12 cellular contexts compared by ENCODE assay signal in genomic region chr2:43340066-43340465, GRCh38.
DNase-seq lines count a peak whose midpoint lies in the region; ATAC-seq and TF ChIP-seq lines count a peak whose summit lies in the region.
"Had no signal": no experiment of that assay in that cellular context is flagged by ENCODE, and none has a peak within 500 bp of the region (broad histone marks: within the 10 kb centered on the region; RNA-seq: fewer than 3 reads in every experiment).

No MANE protein-coding gene starts in this region.

- peaks cover 35 to 46% of the 10 kb centered on the region in 2 experiments for H3K4me1 ChIP-seq in SK-N-SH (ENCODE audit: control insufficient read depth in 1 of 2, insufficient read depth in 2 of 2, low read depth in 1 of 2, low read length in 1 of 2)
- peaks cover 0 to 61% (median 60%) of the 10 kb centered on the region in 4 donors for H3K4me1 ChIP-seq in sigmoid colon

- H3K4me3 ChIP-seq in SK-N-SH (ENCODE audit: low read depth in 2 of 2, low read length in 1 of 2), result no peak overlapping the region
- no peak overlapping the region for H3K4me3 ChIP-seq in fibroblast of pulmonary artery (replicated peaks; ENCODE audit: low read depth, low read length)
- H3K4me3 ChIP-seq in sigmoid colon, result no peak overlapping the region
- H3K4me3 ChIP-seq: adrenal gland had no signal

- no peak overlapping the region; the same call in 1 of the 2 replicates for H3K9ac ChIP-seq in SK-N-SH

- no peak overlapping the region for H2AFZ ChIP-seq in SK-N-SH (ENCODE audit: low read depth)

- CTCF ChIA-PET in SK-N-SH (lab: Yijun Ruan, JAX), result interaction anchor here (3.2 to 9.9 kb wide), 3 partner anchors 10 to 144 kb away, joined by 10 to 70 read pairs (median 20); no protein-coding TSS in a partner anchor

- H3K79me2 ChIP-seq in SK-N-SH (ENCODE audit: insufficient read depth), result no peaks in the 10 kb centered on the region

- POLR2A ChIA-PET in SK-N-SH (lab: Yijun Ruan, JAX), result no interaction called here

- peak overlapping the region; percentile 51; the same call in 1 of the 2 replicates for H3K4me2 ChIP-seq in SK-N-SH

- H3K36me3 ChIP-seq in SK-N-SH (replicated peaks in 1 of 2; ENCODE audit: control insufficient read depth in 1 of 2, insufficient read depth in 2 of 2, low read length in 1 of 2) (no peaks in the 10 kb centered on the region), sigmoid colon (no peaks in the 10 kb centered on the region)
- H3K36me3 ChIP-seq: adrenal gland had no signal

- H3K9me3 ChIP-seq in SK-N-SH (no peaks in the 10 kb centered on the region), sigmoid colon (no peaks in the 10 kb centered on the region)
- H3K9me3 ChIP-seq: adrenal gland had no signal

- H3K27ac ChIP-seq in SK-N-SH (ENCODE audit: low read depth in 2 of 2, low read length in 1 of 2) (peak overlapping the region; percentile 80 to 83), sigmoid colon (peak overlapping the region; percentile 49 to 92 (median 78))

- TF ChIP-seq CTCF in SK-N-SH (IDR thresholded peaks at IDR 0.05) (no peak), fibroblast of pulmonary artery (IDR thresholded peaks at IDR 0.05; ENCODE audit: low read length, missing control alignments) (no peak), sigmoid colon (IDR thresholded peaks at IDR 0.05) (no peak)

- ATAC-seq in GM18870 (IDR thresholded peaks at IDR 0.05; ENCODE audit: unreplicated experiment), result no peak
- no peak for ATAC-seq in stimulated activated naive CD8-positive, alpha-beta T cell treated with anti-CD3 and anti-CD28 coated beads, Interleukin-15, Interleukin-2, amounts not matched to agents 100 U/mL and 50 U/mL, for 24 hours

- H3F3A ChIP-seq in SK-N-SH (replicated peaks; ENCODE audit: insufficient read depth), result peaks cover 22% of the 10 kb centered on the region

- intact Hi-C loops in sigmoid colon (cut with DNase I), result loop anchor here (5.0 to 10.0 kb wide), 2 partner anchors 122 to 185 kb away; no protein-coding TSS in a partner anchor

- DNase-seq in Daoy (ENCODE audit: low read depth) (peak; percentile 29), SK-N-SH (no peak), fibroblast of pulmonary artery (ENCODE audit: low read depth) (peak; percentile 78), sigmoid colon (no peak), NCI-H1417 (lab: John Stamatoyannopoulos, UW) (no peak), DMS53 treated with DMSO at 0.1 percent for 48 hours (lab: John Stamatoyannopoulos, UW; ENCODE audit: unreplicated experiment) (no peak)
- no peak for DNase-seq in stimulated activated naive CD8-positive, alpha-beta T cell treated with anti-CD3 and anti-CD28 coated beads, Interleukin-15, Interleukin-2, amounts not matched to agents 100 U/mL and 50 U/mL, for 24 hours
- DNase-seq: CD4-positive, CD25-positive, alpha-beta regulatory T cell; NCI-H345; SHP77 treated with DMSO at 0.1 percent for 48 hours had no signal

- peak in 1 of 2 experiments; percentile 28; a peak in 1 of 4 replicates for TF ChIP-seq EP300 in SK-N-SH (IDR thresholded peaks at IDR 0.05; ENCODE audit: borderline replicate concordance in 1 of 2, low read depth in 1 of 2, low read length in 1 of 2)
- no peak for TF ChIP-seq EP300 in sigmoid colon (IDR thresholded peaks at IDR 0.05)

- H3K27me3 ChIP-seq in SK-N-SH (ENCODE audit: insufficient read depth) (no peaks in the 10 kb centered on the region), sigmoid colon (no peaks in the 10 kb centered on the region)
- H3K27me3 ChIP-seq: adrenal gland had no signal

- H4K20me1 ChIP-seq in SK-N-SH (ENCODE audit: insufficient read depth), result no peaks in the 10 kb centered on the region

- no peaks in the 10 kb centered on the region for H3K9me2 ChIP-seq in SK-N-SH

- no peak for TF ChIP-seq POLR2A in sigmoid colon (IDR thresholded peaks at IDR 0.05)

- TF ChIP-seq RAD21 in SK-N-SH (IDR thresholded peaks at IDR 0.05; ENCODE audit: low read length), result no peak

- WGBS in SK-N-SH (ENCODE audit: low lambda C conversion rate), result 86% methylated on average over 2 of the region's 2 CpGs
- WGBS in sigmoid colon, 2 donors, result 86 to 90% methylated on average over 2 of the region's 2 CpGs

TF ChIP-seq in SK-N-SH, 30 proteins besides CTCF, POLR2A, EP300 and RAD21:
- TF ChIP-seq, protein P1, sequence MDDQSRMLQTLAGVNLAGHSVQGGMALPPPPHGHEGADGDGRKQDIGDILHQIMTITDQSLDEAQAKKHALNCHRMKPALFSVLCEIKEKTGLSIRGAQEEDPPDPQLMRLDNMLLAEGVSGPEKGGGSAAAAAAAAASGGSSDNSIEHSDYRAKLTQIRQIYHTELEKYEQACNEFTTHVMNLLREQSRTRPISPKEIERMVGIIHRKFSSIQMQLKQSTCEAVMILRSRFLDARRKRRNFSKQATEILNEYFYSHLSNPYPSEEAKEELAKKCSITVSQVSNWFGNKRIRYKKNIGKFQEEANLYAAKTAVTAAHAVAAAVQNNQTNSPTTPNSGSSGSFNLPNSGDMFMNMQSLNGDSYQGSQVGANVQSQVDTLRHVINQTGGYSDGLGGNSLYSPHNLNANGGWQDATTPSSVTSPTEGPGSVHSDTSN (IDR thresholded peaks at IDR 0.05), result peak; percentile 77
- peak; percentile 53 for TF ChIP-seq TCF12 (IDR thresholded peaks at IDR 0.05)
- no peak for TF ChIP-seq GATA2 (CRISPR knock-in tag; IDR thresholded peaks at IDR 0.05)
- no peak for TF ChIP-seq POLR2AphosphoS5 (IDR thresholded peaks at IDR 0.05; ENCODE audit: low read depth, low read length)
- TF ChIP-seq TEAD4 (IDR thresholded peaks at IDR 0.05; ENCODE audit: borderline replicate concordance, insufficient read depth), result 0 out of 2 replicates have a peak, but pooled peaks have one; percentile 13
- no peak for TF ChIP-seq ELF1 (IDR thresholded peaks at IDR 0.05)
- peak; percentile 14; the same call in 1 of the 2 replicates for TF ChIP-seq NFIC (IDR thresholded peaks at IDR 0.05; ENCODE audit: borderline replicate concordance)
- TF ChIP-seq JUND (IDR thresholded peaks at IDR 0.05), result peak; percentile 18; the same call in 1 of the 2 replicates

Comparison
In these comparisons a context has a peak if more than half of its experiments do, and no peak if none do; other contexts are left out.
1. DNase-seq: peak in Daoy (single experiment) and fibroblast of pulmonary artery (single experiment); none in SK-N-SH (single experiment), sigmoid colon (single experiment), NCI-H1417 (0 of 3), DMS53 treated with DMSO at 0.1 percent for 48 hours (single experiment) and stimulated activated naive CD8-positive, alpha-beta T cell treated with anti-CD3 and anti-CD28 coated beads, Interleukin-15, Interleukin-2, amounts not matched to agents 100 U/mL and 50 U/mL, for 24 hours (single experiment).